ENCODE assay signal across 8 cellular contexts in the genomic region with DNA sequence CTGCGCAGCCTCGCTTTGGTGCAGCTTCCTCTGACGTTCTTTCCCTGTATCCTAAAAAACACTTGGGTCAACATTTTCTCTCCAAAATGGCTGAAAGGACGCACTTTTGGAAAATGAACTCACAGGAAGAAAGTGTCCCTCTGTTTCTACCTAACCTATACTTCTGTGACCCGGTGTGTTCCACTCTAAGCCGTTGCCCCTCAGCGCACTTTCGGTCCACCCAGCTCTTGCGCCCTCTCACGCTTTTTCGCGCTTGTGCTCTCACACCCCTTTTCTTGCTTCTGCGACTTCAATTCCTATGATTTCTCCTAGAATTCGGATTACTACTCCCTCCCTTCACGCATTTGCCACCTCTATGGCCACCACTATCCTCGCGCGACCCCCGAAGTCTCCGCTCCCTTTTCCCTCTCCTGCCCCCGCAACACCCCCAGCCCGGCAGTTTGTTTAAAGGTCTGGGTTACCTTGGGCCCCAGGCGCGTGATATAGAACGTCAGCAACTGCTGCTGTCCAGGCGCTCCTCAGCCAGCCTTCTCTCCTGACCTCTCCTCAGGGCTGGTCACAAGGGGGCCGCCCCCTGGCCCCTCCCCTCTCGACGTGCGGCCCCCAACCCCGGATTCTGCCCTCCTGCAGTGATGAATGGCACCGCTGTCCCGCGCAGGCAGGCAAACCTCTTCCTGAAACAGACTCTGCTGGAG. TPM values are rescaled to one million over a fixed set of nuclear protein-coding genes. Genes with fewer than 3 reads are reported as not detected.
DNase-seq lines count a peak whose midpoint lies in the region; ATAC-seq and TF ChIP-seq lines count a peak whose summit lies in the region.

A gene (minus strand): TSS at position 534 of the 695 bp plus-strand sequence. CDS start 909 bp downstream, outside the sequence.

- POLR2A ChIA-PET in CD8-positive, alpha-beta T cell (lab: Charles Lee): interaction anchor here (0.8 to 3.7 kb wide), 9 partner anchors 37 to 1445 kb away, joined by 3 to 38 read pairs (median 4); a partner anchor contains a TSS

- no peaks in the 10 kb centered on the region for H3K27me3 Mint-ChIP-seq in CD8-positive, alpha-beta T cell (ENCODE audit: low read depth)
- no peaks in the 10 kb centered on the region for H3K27me3 Mint-ChIP-seq in T-helper 1 cell treated with Interleukin-12 subunit alpha and Interleukin-12 subunit beta and Interleukin-4 antibody, amounts not matched to agents 30 μg/mL and 1 μg/mL, for 36 hours (ENCODE audit: low read depth)

- H3K27ac ChIP-seq in CD8-positive, alpha-beta T cell (ENCODE audit: low read depth, low read length): peak within 1 kb of the TSS; percentile 94
- H3K27ac ChIP-seq in coronary artery: peak within 1 kb of the TSS; percentile 92 to 96

- no peaks in the 10 kb centered on the region for H3K9me3 ChIP-seq in CD8-positive, alpha-beta T cell (ENCODE audit: low read length)

- CTCF ChIA-PET in CD8-positive, alpha-beta T cell (lab: Charles Lee): interaction anchor here (0.7 to 1.6 kb wide), 7 partner anchors 9 to 1446 kb away, joined by 3 to 11 read pairs (median 3); a partner anchor contains a TSS

- H3K4me3 ChIP-seq in CD8-positive, alpha-beta T cell (ENCODE audit: low read depth, low read length): peak within 1 kb of the TSS; percentile 90
- peak within 1 kb of the TSS; percentile 74 for H3K4me3 ChIP-seq in coronary artery

- no peak for TF ChIP-seq CTCF in CD8-positive, alpha-beta T cell (IDR thresholded peaks at IDR 0.05)
- TF ChIP-seq CTCF in coronary artery (IDR thresholded peaks at IDR 0.05): no peak

- H3K36me3 Mint-ChIP-seq in CD8-positive, alpha-beta T cell: peaks cover 2% of the 10 kb centered on the region
- no peaks in the 10 kb centered on the region for H3K36me3 Mint-ChIP-seq in T-helper 1 cell treated with Interleukin-12 subunit alpha and Interleukin-12 subunit beta and Interleukin-4 antibody, amounts not matched to agents 30 μg/mL and 1 μg/mL, for 36 hours (ENCODE audit: low read depth)
- H3K36me3 Mint-ChIP-seq in stimulated activated effector memory CD8-positive, alpha-beta T cell treated with anti-CD3 and anti-CD28 coated beads, Interleukin-12 subunit alpha, Interleukin-12 subunit beta, amount 100 ng/mL, for 72 hours: peaks cover 7% of the 10 kb centered on the region

- no peaks in the 10 kb centered on the region for H3K9me3 Mint-ChIP-seq in CD8-positive, alpha-beta T cell
- H3K9me3 Mint-ChIP-seq in T-helper 1 cell treated with Interleukin-12 subunit alpha and Interleukin-12 subunit beta and Interleukin-4 antibody, amounts not matched to agents 30 μg/mL and 1 μg/mL, for 36 hours: no peaks in the 10 kb centered on the region
- H3K9me3 Mint-ChIP-seq in stimulated activated effector memory CD8-positive, alpha-beta T cell treated with anti-CD3 and anti-CD28 coated beads, Interleukin-12 subunit alpha, Interleukin-12 subunit beta, amount 100 ng/mL, for 72 hours: no peaks in the 10 kb centered on the region

- H3K4me1 Mint-ChIP-seq in CD8-positive, alpha-beta T cell (ENCODE audit: low read depth): peaks cover 14% of the 10 kb centered on the region
- peaks cover 6% of the 10 kb centered on the region for H3K4me1 Mint-ChIP-seq in T-helper 1 cell treated with Interleukin-12 subunit alpha and Interleukin-12 subunit beta and Interleukin-4 antibody, amounts not matched to agents 30 μg/mL and 1 μg/mL, for 36 hours (ENCODE audit: low read depth)
- peaks cover 5% of the 10 kb centered on the region for H3K4me1 Mint-ChIP-seq in stimulated activated effector memory CD8-positive, alpha-beta T cell treated with anti-CD3 and anti-CD28 coated beads, Interleukin-12 subunit alpha, Interleukin-12 subunit beta, amount 100 ng/mL, for 72 hours

- peaks cover 10% of the 10 kb centered on the region for H3K4me1 ChIP-seq in CD8-positive, alpha-beta T cell (ENCODE audit: insufficient read depth, low read length)

- H3K4me3 Mint-ChIP-seq in CD8-positive, alpha-beta T cell: peak within 1 kb of the TSS; percentile 93
- H3K4me3 Mint-ChIP-seq in T-helper 1 cell treated with Interleukin-12 subunit alpha and Interleukin-12 subunit beta and Interleukin-4 antibody, amounts not matched to agents 30 μg/mL and 1 μg/mL, for 36 hours: peak within 1 kb of the TSS; percentile 83
- peak within 1 kb of the TSS; percentile 91 for H3K4me3 Mint-ChIP-seq in stimulated activated effector memory CD8-positive, alpha-beta T cell treated with anti-CD3 and anti-CD28 coated beads, Interleukin-12 subunit alpha, Interleukin-12 subunit beta, amount 100 ng/mL, for 72 hours

- DNase-seq in CD8-positive, alpha-beta T cell: peak in 5 of 7 experiments; percentile 7 to 57 (median 32)
- DNase-seq in GM19238 (ENCODE audit: insufficient read length, low spot score): peak; percentile 13
- DNase-seq in coronary artery (ENCODE audit: low spot score): peak; percentile 75
- peak; percentile 31 to 44 for DNase-seq in left colon
- peak in 1 of 2 donors; percentile 54 for DNase-seq in stimulated activated effector memory CD8-positive, alpha-beta T cell treated with anti-CD3 and anti-CD28 coated beads, Interleukin-12 subunit alpha, Interleukin-12 subunit beta, amount 100 ng/mL, for 72 hours (ENCODE audit: low spot score in 2 of 2)
- no peak for DNase-seq in DMS114 treated with DMSO at 0.1 percent for 48 hours (lab: John Stamatoyannopoulos, UW; ENCODE audit: unreplicated experiment)

- H3K27me3 ChIP-seq in CD8-positive, alpha-beta T cell (ENCODE audit: insufficient read depth, low read length): no peaks in the 10 kb centered on the region

- peak within 1 kb of the TSS; percentile 96 for H3K27ac Mint-ChIP-seq in CD8-positive, alpha-beta T cell
- peak within 1 kb of the TSS; percentile 95 for H3K27ac Mint-ChIP-seq in T-helper 1 cell treated with Interleukin-12 subunit alpha and Interleukin-12 subunit beta and Interleukin-4 antibody, amounts not matched to agents 30 μg/mL and 1 μg/mL, for 36 hours
- peak within 1 kb of the TSS; percentile 92 for H3K27ac Mint-ChIP-seq in stimulated activated effector memory CD8-positive, alpha-beta T cell treated with anti-CD3 and anti-CD28 coated beads, Interleukin-12 subunit alpha, Interleukin-12 subunit beta, amount 100 ng/mL, for 72 hours

- ATAC-seq in CD8-positive, alpha-beta T cell: peak; percentile 43
- ATAC-seq in HG03354 (IDR thresholded peaks at IDR 0.05; ENCODE audit: poor library complexity, severe bottlenecking, unreplicated experiment) (peak; percentile 61), left colon (peak; percentile 56)
- ATAC-seq in stimulated activated effector memory CD8-positive, alpha-beta T cell treated with anti-CD3 and anti-CD28 coated beads, Interleukin-12 subunit alpha, Interleukin-12 subunit beta, amount 100 ng/mL, for 72 hours: peak; percentile 66

- intact Hi-C loops in CD8-positive, alpha-beta T cell (cut with DNase I, micrococcal nuclease): loop anchor here in 1 of 2 experiments (10.0 kb wide), 2 partner anchors 235 to 1075 kb away; a partner anchor contains a TSS
- intact Hi-C loops in left colon (cut with DNase I, micrococcal nuclease): no loop called here

- no peaks in the 10 kb centered on the region for H3K36me3 ChIP-seq in CD8-positive, alpha-beta T cell (ENCODE audit: insufficient read depth, low read length)

RNA-seq across cellular contexts. Expression of the gene that starts here (rescaled TPM):
- total RNA-seq in CD8-positive, alpha-beta T cell: 1 to 10 TPM; 2.1 to 2.8 TPM
- under 1 TPM; 0.21 to 0.81 TPM for total RNA-seq in left colon

Comparison
In these comparisons a context has a peak if more than half of its experiments do, and no peak if none do; other contexts are left out.
1. Peak in DNase-seq and ATAC-seq in left colon; RNA of the gene not detected or under 1 TPM.